Comparison of ENCODE assay signal across 8 cellular contexts in genomic region chr15:48664436-48664835, GRCh38.
"Had no signal": no experiment of that assay in that cellular context is flagged by ENCODE, and none has a peak within 500 bp of the region (broad histone marks: within the 10 kb centered on the region; RNA-seq: fewer than 3 reads in every experiment).

No MANE protein-coding gene starts in this region.

- H3K9me3 Mint-ChIP-seq: GM23338, H9 had no signal

- H3K4me3 ChIP-seq: GM23338, K562 had no signal

- H3K4me2 ChIP-seq: GM23338 had no signal

- ATAC-seq: GM23338, K562 had no signal

- H3K4me1 Mint-ChIP-seq: GM23338, H9 had no signal

- H2AFZ ChIP-seq: GM23338 had no signal

- H3K4me3 Mint-ChIP-seq: GM23338, H9 had no signal

- FAIRE-seq: H1, H54, HTR-8/SVneo, K562 had no signal

- DNase-seq: H9, HCEC 1CT, IMR-90 had no signal

- H3K27ac Mint-ChIP-seq: GM23338, H9 had no signal
